Comparison of ENCODE assay signal across 9 cellular contexts in the genomic region with DNA sequence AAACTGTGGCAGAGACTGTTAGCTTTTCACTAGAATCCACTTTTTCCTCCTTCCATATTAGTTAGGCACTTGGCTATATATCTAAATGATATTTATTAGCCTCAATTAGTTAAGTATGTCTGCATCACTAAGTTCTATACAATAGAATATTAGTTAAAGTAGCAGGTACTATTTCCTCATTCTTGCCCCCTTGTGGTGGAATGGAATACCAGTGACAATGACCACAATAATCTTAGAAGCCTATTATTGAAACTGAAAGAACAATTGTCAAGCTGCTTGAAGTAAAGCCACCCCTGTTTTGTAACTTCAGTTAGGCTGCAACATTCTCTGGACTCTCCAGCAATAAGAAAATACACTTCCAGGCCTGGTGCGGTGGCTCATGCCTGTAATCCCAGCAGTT.
DNase-seq lines count a peak whose midpoint lies in the region; TF ChIP-seq lines count a peak whose summit lies in the region.
"Had no signal": no experiment of that assay in that cellular context is flagged by ENCODE, and none has a peak within 500 bp of the region (broad histone marks: within the 10 kb centered on the region; RNA-seq: fewer than 3 reads in every experiment).

No MANE protein-coding gene starts in this region.

- no peaks in the 10 kb centered on the region for H3F3A ChIP-seq in GM23248 (ENCODE audit: insufficient read depth)

- H3K27ac ChIP-seq in GM23248 = no peak overlapping the region
- no peak overlapping the region for H3K27ac ChIP-seq in Karpas-422 (ENCODE audit: low read length)
- H3K27ac ChIP-seq in ovary = no peak overlapping the region

- no peak overlapping the region for H3K4me3 Mint-ChIP-seq in endothelial cell (ENCODE audit: unreplicated experiment)
- H3K4me3 Mint-ChIP-seq in type B pancreatic cell = no peak overlapping the region
- H3K4me3 Mint-ChIP-seq: activated naive CD8-positive, alpha-beta T cell treated with anti-CD3 and anti-CD28 coated beads, Interleukin-2, amount 10 ng/mL, durations not matched to agents 7 days and 5 days had no signal

- H3K79me2 ChIP-seq in GM23248 (ENCODE audit: insufficient read depth) = no peaks in the 10 kb centered on the region
- H3K79me2 ChIP-seq in Karpas-422 (ENCODE audit: low read length) = no peaks in the 10 kb centered on the region

- DNase-seq in SKM-1 treated with dmso at 0.1 percent for 144 hours (lab: John Stamatoyannopoulos, UW; ENCODE audit: unreplicated experiment) (peak; percentile 7), SKM-1 (lab: John Stamatoyannopoulos, UW; ENCODE audit: unreplicated experiment) (no peak), GM23248 (peak; percentile 28), Karpas-422 (peak; percentile 72), endothelial cell (ENCODE audit: low spot score) (peak; percentile 8), type B pancreatic cell (ENCODE audit: extremely low spot score, unreplicated experiment) (no peak), ovary (no peak), NCI-H446 treated with DMSO at 0.1 percent for 48 hours (lab: John Stamatoyannopoulos, UW) (no peak)
- DNase-seq: activated naive CD8-positive, alpha-beta T cell treated with anti-CD3 and anti-CD28 coated beads, Interleukin-2, amount 10 ng/mL, durations not matched to agents 7 days and 5 days had no signal

- H3K27me3 Mint-ChIP-seq in endothelial cell (ENCODE audit: unreplicated experiment) (no peaks in the 10 kb centered on the region), type B pancreatic cell (no peaks in the 10 kb centered on the region)
- H3K27me3 Mint-ChIP-seq: activated naive CD8-positive, alpha-beta T cell treated with anti-CD3 and anti-CD28 coated beads, Interleukin-2, amount 10 ng/mL, durations not matched to agents 7 days and 5 days had no signal

- H3K4me1 Mint-ChIP-seq in endothelial cell (ENCODE audit: unreplicated experiment) = no peaks in the 10 kb centered on the region
- no peaks in the 10 kb centered on the region for H3K4me1 Mint-ChIP-seq in type B pancreatic cell (ENCODE audit: unreplicated experiment)

- in situ Hi-C loops in GM23248 (cut with MboI) = no loop called here

- H3K4me2 ChIP-seq in GM23248 (ENCODE audit: unreplicated experiment) = no peak overlapping the region
- H3K4me2 ChIP-seq in Karpas-422 (ENCODE audit: low read depth, low read length, poor library complexity, severe bottlenecking) = no peak overlapping the region

- no peak overlapping the region for H3K27ac Mint-ChIP-seq in endothelial cell (ENCODE audit: unreplicated experiment)
- no peak overlapping the region for H3K27ac Mint-ChIP-seq in type B pancreatic cell
- H3K27ac Mint-ChIP-seq: activated naive CD8-positive, alpha-beta T cell treated with anti-CD3 and anti-CD28 coated beads, Interleukin-2, amount 10 ng/mL, durations not matched to agents 7 days and 5 days had no signal

- H3K9me2 ChIP-seq in GM23248 (ENCODE audit: insufficient read depth) (peaks cover 6% of the 10 kb centered on the region; the same call in 1 of the 2 replicates), Karpas-422 (replicated peaks; ENCODE audit: insufficient read depth, low read length) (no peaks in the 10 kb centered on the region)

- no peak overlapping the region for H2AFZ ChIP-seq in GM23248
- H2AFZ ChIP-seq in Karpas-422 (ENCODE audit: low read length) = no peak overlapping the region

- no peak for TF ChIP-seq POLR2A in ovary (IDR thresholded peaks at IDR 0.05)

- H3K27me3 ChIP-seq in GM23248 (replicated peaks; ENCODE audit: insufficient read depth) (no peaks in the 10 kb centered on the region), Karpas-422 (ENCODE audit: low read length) (no peaks in the 10 kb centered on the region), ovary (no peaks in the 10 kb centered on the region)

- H3K36me3 ChIP-seq in GM23248 (ENCODE audit: low read depth) = no peaks in the 10 kb centered on the region
- H3K36me3 ChIP-seq in Karpas-422 (ENCODE audit: insufficient read depth, low read length) = no peaks in the 10 kb centered on the region
- no peaks in the 10 kb centered on the region for H3K36me3 ChIP-seq in ovary

- intact Hi-C loops in ovary (cut with DNase I) = no loop called here

- WGBS in GM23248 (ENCODE audit: low coverage in 1 of 2, low lambda C conversion rate in 2 of 2, missing lambda C conversion rate in 2 of 2), 2 experiments = 94 to 100% methylated on average over 1 of the region's 1 CpG
- 83 to 91% (median 88%) methylated on average over 1 of the region's 1 CpG for WGBS in ovary, 3 donors

- H3K4me3 ChIP-seq in GM23248 (no peak overlapping the region), Karpas-422 (ENCODE audit: low read length) (no peak overlapping the region), ovary (no peak overlapping the region)

- no peaks in the 10 kb centered on the region for H3K9me3 Mint-ChIP-seq in endothelial cell (ENCODE audit: unreplicated experiment)
- no peaks in the 10 kb centered on the region for H3K9me3 Mint-ChIP-seq in type B pancreatic cell
- H3K9me3 Mint-ChIP-seq: activated naive CD8-positive, alpha-beta T cell treated with anti-CD3 and anti-CD28 coated beads, Interleukin-2, amount 10 ng/mL, durations not matched to agents 7 days and 5 days had no signal

- TF ChIP-seq CTCF in endothelial cell (IDR thresholded peaks at IDR 0.05; ENCODE audit: unreplicated experiment) (peak; percentile 78), type B pancreatic cell (conservative IDR thresholded peaks at IDR 0.05) (peak; percentile 67), ovary (IDR thresholded peaks at IDR 0.05) (no peak)

- H3K9me3 ChIP-seq in GM23248 (ENCODE audit: low read depth) = no peaks in the 10 kb centered on the region
- H3K9me3 ChIP-seq in Karpas-422 (ENCODE audit: low read length) = no peaks in the 10 kb centered on the region; the same call in 1 of the 2 replicates
- no peaks in the 10 kb centered on the region for H3K9me3 ChIP-seq in ovary

- peaks cover 8% of the 10 kb centered on the region for H3K4me1 ChIP-seq in GM23248 (ENCODE audit: insufficient read depth)
- H3K4me1 ChIP-seq in Karpas-422 (ENCODE audit: low read length) = no peaks in the 10 kb centered on the region
- no peaks in the 10 kb centered on the region for H3K4me1 ChIP-seq in ovary (ENCODE audit: insufficient read depth)

- H3K36me3 Mint-ChIP-seq in endothelial cell (ENCODE audit: low read depth, unreplicated experiment) (no peaks in the 10 kb centered on the region), type B pancreatic cell (no peaks in the 10 kb centered on the region)
- H3K36me3 Mint-ChIP-seq: activated naive CD8-positive, alpha-beta T cell treated with anti-CD3 and anti-CD28 coated beads, Interleukin-2, amount 10 ng/mL, durations not matched to agents 7 days and 5 days had no signal

- no peaks in the 10 kb centered on the region for H4K20me1 ChIP-seq in GM23248 (ENCODE audit: insufficient read depth)
- H4K20me1 ChIP-seq in Karpas-422 (ENCODE audit: insufficient read depth, low read depth, low read length) = no peaks in the 10 kb centered on the region

- H3K9ac ChIP-seq in GM23248 (no peak overlapping the region), Karpas-422 (ENCODE audit: low read length) (no peak overlapping the region)

- TF ChIP-seq EP300 in ovary (IDR thresholded peaks at IDR 0.05) = no peak

Comparison
In these comparisons a context has a peak if more than half of its experiments do, and no peak if none do; other contexts are left out.
1. DNase-seq: peak in SKM-1 treated with dmso at 0.1 percent for 144 hours (single experiment), GM23248 (single experiment), Karpas-422 (single experiment) and endothelial cell (single experiment); none in SKM-1 (single experiment), type B pancreatic cell (single experiment), ovary (0 of 5) and NCI-H446 treated with DMSO at 0.1 percent for 48 hours (single experiment).
2. CTCF ChIP-seq: peak in endothelial cell (single experiment) and type B pancreatic cell (single experiment); none in ovary (0 of 3).